20 cellular contexts compared by ENCODE assay signal in genomic region chr6:146381486-146381885, GRCh38.
A peak's percentile ranks its signal among the peaks of the same experiment; 100 is the strongest.
DNase-seq lines count a peak whose midpoint lies in the region; ATAC-seq and TF ChIP-seq lines count a peak whose summit lies in the region.
"Had no signal": no experiment of that assay in that cellular context is flagged by ENCODE, and none has a peak within 500 bp of the region (broad histone marks: within the 10 kb centered on the region; RNA-seq: fewer than 3 reads in every experiment).

No MANE protein-coding gene starts in this region.

- H3K79me2 ChIP-seq in OCI-LY1 (ENCODE audit: insufficient read depth, low read length): no peaks in the 10 kb centered on the region
- no peaks in the 10 kb centered on the region for H3K79me2 ChIP-seq in neural progenitor cell (ENCODE audit: low read depth)

- H3K27me3 Mint-ChIP-seq in chondrocyte (ENCODE audit: low read depth): peaks cover 8% of the 10 kb centered on the region
- H3K27me3 Mint-ChIP-seq in neural progenitor cell (ENCODE audit: insufficient read depth, low read depth): peaks cover 2% of the 10 kb centered on the region
- H3K27me3 Mint-ChIP-seq: activated naive CD8-positive, alpha-beta T cell treated with anti-CD3 and anti-CD28 coated beads for 36 hours had no signal

- H3K27ac ChIP-seq in OCI-LY1 (ENCODE audit: low read depth, low read length, poor library complexity, severe bottlenecking): no peak overlapping the region
- no peak overlapping the region for H3K27ac ChIP-seq in neural progenitor cell
- H3K27ac ChIP-seq: stomach had no signal

- H3K36me3 ChIP-seq in OCI-LY1 (ENCODE audit: insufficient read depth, low read length) (no peaks in the 10 kb centered on the region), neural progenitor cell (no peaks in the 10 kb centered on the region)
- H3K36me3 ChIP-seq: stomach had no signal

- TF ChIP-seq CTCF in OCI-LY1 (IDR thresholded peaks at IDR 0.05; ENCODE audit: low read length) (peak; percentile 31; the same call in 1 of the 2 replicates), chondrocyte (IDR thresholded peaks at IDR 0.05) (peak; percentile 44), neural progenitor cell (IDR thresholded peaks at IDR 0.05) (peak; percentile 42)

- no peaks in the 10 kb centered on the region for H3K9me3 Mint-ChIP-seq in chondrocyte (ENCODE audit: low read depth)
- H3K9me3 Mint-ChIP-seq in neural progenitor cell: no peaks in the 10 kb centered on the region
- H3K9me3 Mint-ChIP-seq: activated T-cell treated with anti-CD3 and anti-CD28 coated beads, Interleukin-2, amount 50 U/mL, for 24 hours had no signal

- H4K20me1 ChIP-seq in OCI-LY1 (ENCODE audit: insufficient read depth, low read length) (no peaks in the 10 kb centered on the region), neural progenitor cell (ENCODE audit: low read depth) (no peaks in the 10 kb centered on the region)

- H2AFZ ChIP-seq in OCI-LY1 (ENCODE audit: low read length) (no peak overlapping the region), neural progenitor cell (replicated peaks) (no peak overlapping the region)

- H3K4me1 ChIP-seq in OCI-LY1 (ENCODE audit: insufficient read depth, low read length, severe bottlenecking) (no peaks in the 10 kb centered on the region), neural progenitor cell (no peaks in the 10 kb centered on the region)
- H3K4me1 ChIP-seq: stomach had no signal

- H3K36me3 Mint-ChIP-seq in chondrocyte (ENCODE audit: low read depth): no peaks in the 10 kb centered on the region
- peaks cover 2% of the 10 kb centered on the region for H3K36me3 Mint-ChIP-seq in neural progenitor cell
- H3K36me3 Mint-ChIP-seq: activated naive CD8-positive, alpha-beta T cell treated with anti-CD3 and anti-CD28 coated beads for 36 hours had no signal

- H3F3A ChIP-seq in OCI-LY1 (ENCODE audit: insufficient read depth, low read length) (no peaks in the 10 kb centered on the region), neural progenitor cell (ENCODE audit: low read depth) (no peaks in the 10 kb centered on the region)

- H3K9me3 ChIP-seq in OCI-LY1 (ENCODE audit: low read length) (no peaks in the 10 kb centered on the region), neural progenitor cell (ENCODE audit: low read depth) (no peaks in the 10 kb centered on the region)
- H3K9me3 ChIP-seq: mucosa of descending colon had no signal

- H3K4me2 ChIP-seq in OCI-LY1 (ENCODE audit: low read length) (no peak overlapping the region), neural progenitor cell (no peak overlapping the region)

- H3K4me3 ChIP-seq in OCI-LY1 (ENCODE audit: low read depth, low read length, poor library complexity, severe bottlenecking) (no peak overlapping the region), neural progenitor cell (no peak overlapping the region)
- H3K4me3 ChIP-seq: mucosa of descending colon, stomach had no signal

- H3K4me1 Mint-ChIP-seq in chondrocyte (ENCODE audit: low read depth) (no peaks in the 10 kb centered on the region), neural progenitor cell (no peaks in the 10 kb centered on the region)
- H3K4me1 Mint-ChIP-seq: activated naive CD8-positive, alpha-beta T cell treated with anti-CD3 and anti-CD28 coated beads for 36 hours had no signal

- H3K4me3 Mint-ChIP-seq in chondrocyte (ENCODE audit: unreplicated experiment) (no peak overlapping the region), neural progenitor cell (no peak overlapping the region)
- H3K4me3 Mint-ChIP-seq: activated naive CD8-positive, alpha-beta T cell treated with anti-CD3 and anti-CD28 coated beads for 36 hours; activated T-cell treated with anti-CD3 and anti-CD28 coated beads, Interleukin-2, amount 50 U/mL, for 24 hours had no signal

- no peak for ATAC-seq in HG02763 (IDR thresholded peaks at IDR 0.05; ENCODE audit: unreplicated experiment)
- ATAC-seq in HG03565 (IDR thresholded peaks at IDR 0.05; ENCODE audit: unreplicated experiment): no peak
- no peak for ATAC-seq in HG02973 (IDR thresholded peaks at IDR 0.05; ENCODE audit: unreplicated experiment)
- ATAC-seq: mucosa of descending colon had no signal

- peak; percentile 17 for DNase-seq in ELR (ENCODE audit: low read depth)
- DNase-seq in chondrocyte (ENCODE audit: low spot score): no peak
- DNase-seq in neural progenitor cell (ENCODE audit: low spot score): no peak
- no peak for DNase-seq in NCI-H446 (lab: John Stamatoyannopoulos, UW)
- DNase-seq: activated CD4-positive, alpha-beta T cell treated with anti-CD3 and anti-CD28 coated beads, Interleukin-2, amount 50 U/mL, for 1 hour; activated naive CD8-positive, alpha-beta T cell treated with anti-CD3 and anti-CD28 coated beads for 36 hours; activated T-cell treated with anti-CD3 and anti-CD28 coated beads, Interleukin-2, amount 50 U/mL, for 24 hours; erythroblast; GF-D8; mucosa of descending colon; NCI-H1048; NCI-H82; SIG-M5; stimulated activated CD4-positive, alpha-beta T cell treated with anti-CD3 and anti-CD28 coated beads, Interleukin-12 subunit alpha, Interleukin-12 subunit beta, amount 100 ng/mL, for 4 hours; stomach; T1000 had no signal

- H3K27me3 ChIP-seq in OCI-LY1 (ENCODE audit: insufficient read depth, low read length) (no peaks in the 10 kb centered on the region), neural progenitor cell (no peaks in the 10 kb centered on the region)
- H3K27me3 ChIP-seq: stomach had no signal

- H3K27ac Mint-ChIP-seq in chondrocyte (ENCODE audit: unreplicated experiment) (no peak overlapping the region), neural progenitor cell (no peak overlapping the region)
- H3K27ac Mint-ChIP-seq: activated naive CD8-positive, alpha-beta T cell treated with anti-CD3 and anti-CD28 coated beads for 36 hours; activated T-cell treated with anti-CD3 and anti-CD28 coated beads, Interleukin-2, amount 50 U/mL, for 24 hours had no signal

- H3K9ac ChIP-seq in OCI-LY1 (ENCODE audit: low read length): no peak overlapping the region
- no peak overlapping the region for H3K9ac ChIP-seq in neural progenitor cell

- no peaks in the 10 kb centered on the region for H3K9me2 ChIP-seq in OCI-LY1 (ENCODE audit: low read depth, low read length)
